In the genomic region with DNA sequence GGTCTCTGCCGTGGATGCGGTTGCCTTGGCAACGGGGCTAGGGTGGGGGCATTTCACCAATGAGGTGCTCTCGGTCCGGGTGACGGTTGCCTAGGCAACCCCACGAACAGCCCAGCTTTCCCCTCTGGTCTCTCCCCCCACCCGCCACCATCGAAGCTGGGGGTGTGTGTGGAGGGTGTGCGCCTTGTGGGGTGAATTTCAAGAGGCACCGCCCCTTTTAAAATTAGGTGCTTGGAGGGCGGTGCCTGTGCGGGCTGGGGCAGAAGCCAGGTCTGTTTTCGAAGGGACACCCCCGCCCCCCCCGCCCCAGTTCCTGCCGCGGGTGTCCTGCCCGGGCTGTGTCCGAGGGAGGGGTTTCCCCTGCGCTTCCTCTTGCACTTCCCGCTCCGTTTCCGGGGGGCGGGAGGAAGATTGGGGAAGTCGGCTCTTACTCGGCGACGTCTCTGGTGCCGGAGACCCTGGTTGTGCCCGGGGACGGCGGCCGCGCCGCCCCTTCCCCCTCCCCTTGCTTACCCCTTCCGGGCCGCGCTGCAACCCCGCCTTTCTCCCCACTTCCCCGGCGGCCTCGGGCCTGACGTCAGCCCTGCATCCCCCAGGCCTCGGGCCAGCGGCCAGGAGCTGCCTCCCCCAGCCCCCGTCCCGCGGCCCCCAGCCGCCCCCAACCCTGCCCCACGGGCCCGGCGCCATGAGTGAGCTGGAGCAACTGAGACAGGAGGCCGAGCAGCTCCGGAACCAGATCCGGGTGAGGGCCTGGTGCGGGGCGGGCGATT, we compare ENCODE assay signal across 8 cellular contexts. TPM values are rescaled to one million over a fixed set of nuclear protein-coding genes. Genes with fewer than 3 reads are reported as not detected.
A peak's percentile ranks its signal among the peaks of the same experiment; 100 is the strongest.
DNase-seq lines count a peak whose midpoint lies in the region; ATAC-seq, FAIRE-seq and TF ChIP-seq lines count a peak whose summit lies in the region.

No MANE protein-coding gene starts in this region.

- H3K4me3 ChIP-seq in kidney (ENCODE audit: low read length in 2 of 2) = peak overlapping the region; percentile 50 to 60

- H3K4me1 ChIP-seq in kidney (ENCODE audit: control insufficient read depth in 1 of 2, insufficient read depth in 1 of 2, low read depth in 1 of 2, low read length in 2 of 2) = peaks cover 0 to 3% of the 10 kb centered on the region in 2 donors

- no peak for FAIRE-seq in kidney (lab: Jason Lieb, UNC)

- peaks cover 14 to 20% of the 10 kb centered on the region in 2 donors for H3K36me3 ChIP-seq in kidney (ENCODE audit: control insufficient read depth in 1 of 2, insufficient read depth in 2 of 2, low read length in 2 of 2)

- H3K27ac ChIP-seq in kidney (ENCODE audit: low read depth in 2 of 2, low read length in 2 of 2) = peak overlapping the region; percentile 82 to 84

- H3K9me3 ChIP-seq in kidney (ENCODE audit: control insufficient read depth in 1 of 2, low read length in 2 of 2) = no peaks in the 10 kb centered on the region

- peak; percentile 28 for ATAC-seq in GM21515 (IDR thresholded peaks at IDR 0.05; ENCODE audit: unreplicated experiment)

- DNase-seq in CMK (ENCODE audit: low read depth) = peak; percentile 70
- peak; percentile 33 for DNase-seq in NCI-H1048 (lab: John Stamatoyannopoulos, UW)
- DNase-seq in activated CD4-positive, CD25-positive, alpha-beta regulatory T cell treated with anti-CD3 and anti-CD28 coated beads, Interleukin-2, amount 50 U/mL, for 16 hours (ENCODE audit: low read depth, low spot score) = peak; percentile 76
- peak; percentile 92 for DNase-seq in central memory CD4-positive, alpha-beta T cell
- peak; percentile 96 for DNase-seq in kidney
- peak; percentile 57 to 76 for DNase-seq in stimulated activated CD4-positive, alpha-beta T cell treated with anti-CD3 and anti-CD28 coated beads, Interleukin-15, amount 100 ng/mL, for 1 hour (ENCODE audit: low read depth in 1 of 2, low spot score in 1 of 2)
- no peak for DNase-seq in SKM-1 (lab: John Stamatoyannopoulos, UW; ENCODE audit: unreplicated experiment)

- intact Hi-C loops in kidney (cut with DNase I) = no loop called here

- TF ChIP-seq CTCF in kidney (IDR thresholded peaks at IDR 0.05; ENCODE audit: borderline replicate concordance, extremely low read depth, insufficient read depth) = no peak

- no peak overlapping the region for H3K9ac ChIP-seq in kidney (ENCODE audit: low read length in 2 of 2)

RNA-seq across cellular contexts. Expression of a gene that starts 2.2 kb away (rescaled TPM):
- total RNA-seq in kidney = 265 TPM
- 234 TPM for polyA plus RNA-seq in kidney (ENCODE audit: insufficient read depth, low read depth, low replicate concordance)

RNA-seq across cellular contexts. Expression of a gene that starts 18.3 kb away (rescaled TPM):
- 51.3 TPM for total RNA-seq in kidney
- 11.6 TPM for polyA plus RNA-seq in kidney (ENCODE audit: insufficient read depth, low read depth, low replicate concordance)

RNA-seq across cellular contexts. Expression of a gene that starts 19.5 kb away (rescaled TPM):
- not detected for total RNA-seq in kidney
- not detected for polyA plus RNA-seq in kidney (ENCODE audit: insufficient read depth, low read depth, low replicate concordance)

RNA-seq across cellular contexts. Expression of a gene that starts 30.2 kb away (rescaled TPM):
- 25.7 TPM for total RNA-seq in kidney
- 41.8 TPM for polyA plus RNA-seq in kidney (ENCODE audit: insufficient read depth, low read depth, low replicate concordance)

RNA-seq across cellular contexts. Expression of a gene that starts 34.4 kb away (rescaled TPM):
- 0.79 TPM for total RNA-seq in kidney
- 0.22 TPM for polyA plus RNA-seq in kidney (ENCODE audit: insufficient read depth, low read depth, low replicate concordance)
